In genomic region chr7:50266893-50267386, GRCh38 we compare ENCODE assay signal across 1 cellular context.
TF ChIP-seq lines count a peak whose summit lies in the region.

No MANE protein-coding gene starts in this region.

TF ChIP-seq in GM12878, 131 proteins besides CTCF, POLR2A, EP300 and RAD21 (continued from another document):
- TF ChIP-seq PRDM15 (CRISPR knock-in tag; IDR thresholded peaks at IDR 0.05) = no peak
- no peak for TF ChIP-seq BMI1 (IDR thresholded peaks at IDR 0.05; ENCODE audit: borderline replicate concordance)
- no peak for TF ChIP-seq SREBF1 (IDR thresholded peaks at IDR 0.05; ENCODE audit: low read length)
- no peak for TF ChIP-seq SRF (IDR thresholded peaks at IDR 0.05; ENCODE audit: low read depth in 2 of 2, low read length in 2 of 2)
